1 cellular context compared by ENCODE assay signal in genomic region chr3:31532587-31533168, GRCh38.
A peak's percentile ranks its signal among the peaks of the same experiment; 100 is the strongest.
TF ChIP-seq lines count a peak whose summit lies in the region.

Gene STT3B (plus strand): TSS chr3:31532925. CDS start chr3:31532999, 74 bp downstream.

TF ChIP-seq in HepG2, 621 proteins besides CTCF, POLR2A, EP300 and RAD21 (continued from another document and continues in another):
- TF ChIP-seq EEA1 (CRISPR knock-in tag; IDR thresholded peaks at IDR 0.05; ENCODE audit: borderline replicate concordance) (no peak), ZNF343 (CRISPR knock-in tag; IDR thresholded peaks at IDR 0.05) (0 out of 2 replicates have a peak, but pooled peaks have one; percentile 11), KMT2B (CRISPR knock-in tag; IDR thresholded peaks at IDR 0.05) (0 out of 2 replicates have a peak, but pooled peaks have one; percentile 0), YY1 (IDR thresholded peaks at IDR 0.05; ENCODE audit: insufficient read depth, insufficient replicate concordance, low read depth, low read length) (peak; percentile 87), MEIS2 (CRISPR knock-in tag; IDR thresholded peaks at IDR 0.05) (no peak), ZNF558 (CRISPR knock-in tag; IDR thresholded peaks at IDR 0.05; ENCODE audit: borderline replicate concordance) (peak; percentile 5; the same call in 1 of the 2 replicates), KLF12 (CRISPR knock-in tag; IDR thresholded peaks at IDR 0.05; ENCODE audit: borderline replicate concordance) (no peak), NFKBIZ (CRISPR knock-in tag; IDR thresholded peaks at IDR 0.05) (peak; percentile 23; the same call in 1 of the 2 replicates), PRPF4 (IDR thresholded peaks at IDR 0.05; ENCODE audit: low read depth, low read length, poor library complexity, severe bottlenecking) (no peak), ZNF33B (CRISPR knock-in tag; IDR thresholded peaks at IDR 0.05) (no peak), ZNF557 (CRISPR knock-in tag; IDR thresholded peaks at IDR 0.05) (no peak), ERF (CRISPR knock-in tag; IDR thresholded peaks at IDR 0.05) (peak; percentile 73), CEBPB (IDR thresholded peaks at IDR 0.05; ENCODE audit: borderline replicate concordance, low read depth, low read length) (no peak), ZMYM4 (CRISPR knock-in tag; IDR thresholded peaks at IDR 0.05) (no peak), ZNF720 (CRISPR knock-in tag; IDR thresholded peaks at IDR 0.05) (peak; percentile 30; the same call in 1 of the 2 replicates), SIN3A (IDR thresholded peaks at IDR 0.05; ENCODE audit: borderline replicate concordance, low read depth, low read length) (peak; percentile 34; the same call in 1 of the 2 replicates), FOXP1 (IDR thresholded peaks at IDR 0.05) (no peak), FOXP1 (CRISPR knock-in tag; IDR thresholded peaks at IDR 0.05) (no peak), STAT5B (CRISPR knock-in tag; IDR thresholded peaks at IDR 0.05) (no peak), SKI (IDR thresholded peaks at IDR 0.05; ENCODE audit: partially characterized antibody) (peak; percentile 37), ELF1 (CRISPR knock-in tag; IDR thresholded peaks at IDR 0.05) (0 out of 2 replicates have a peak, but pooled peaks have one; percentile 10), FIP1L1 (IDR thresholded peaks at IDR 0.05; ENCODE audit: borderline replicate concordance, insufficient read depth, low read depth, low read length) (peak; percentile 47; the same call in 1 of the 2 replicates), XBP1 (CRISPR knock-in tag; IDR thresholded peaks at IDR 0.05) (no peak), MTF2 (CRISPR knock-in tag; IDR thresholded peaks at IDR 0.05; ENCODE audit: borderline replicate concordance) (0 out of 2 replicates have a peak, but pooled peaks have one; percentile 19), SNAI1 (CRISPR knock-in tag; IDR thresholded peaks at IDR 0.05; ENCODE audit: borderline replicate concordance) (0 out of 2 replicates have a peak, but pooled peaks have one; percentile 11), IRF2 (CRISPR knock-in tag; IDR thresholded peaks at IDR 0.05) (peak; percentile 72; the same call in 1 of the 2 replicates), SNAPC2 (CRISPR knock-in tag; IDR thresholded peaks at IDR 0.05) (0 out of 2 replicates have a peak, but pooled peaks have one; percentile 2), MXD4 (CRISPR knock-in tag; IDR thresholded peaks at IDR 0.05) (peak; percentile 22; the same call in 1 of the 2 replicates), ZNF274 (CRISPR knock-in tag; IDR thresholded peaks at IDR 0.05) (0 out of 2 replicates have a peak, but pooled peaks have one; percentile 3), ZNF749 (CRISPR knock-in tag; IDR thresholded peaks at IDR 0.05; ENCODE audit: borderline replicate concordance) (peak; percentile 8; the same call in 1 of the 2 replicates), TGIF2 (CRISPR knock-in tag; IDR thresholded peaks at IDR 0.05) (peak; percentile 15; the same call in 1 of the 2 replicates), CCDC6 (CRISPR knock-in tag; IDR thresholded peaks at IDR 0.05) (no peak), ZFY (CRISPR knock-in tag; IDR thresholded peaks at IDR 0.05) (peak; percentile 13), REL (CRISPR knock-in tag; conservative IDR thresholded peaks at IDR 0.05) (peak; percentile 77; the same call in 1 of the 2 replicates), ZNF501 (CRISPR knock-in tag; IDR thresholded peaks at IDR 0.05) (no peak), IKZF1 (IDR thresholded peaks at IDR 0.05) (no peak), ZNF225 (CRISPR knock-in tag; IDR thresholded peaks at IDR 0.05) (0 out of 2 replicates have a peak, but pooled peaks have one; percentile 4), MXI1 (IDR thresholded peaks at IDR 0.05; ENCODE audit: borderline replicate concordance, low read depth, low read length) (peak; percentile 12; the same call in 1 of the 3 replicates), TP53 (CRISPR knock-in tag; conservative IDR thresholded peaks at IDR 0.05) (no peak), ZFYVE20 (CRISPR knock-in tag; IDR thresholded peaks at IDR 0.05; ENCODE audit: borderline replicate concordance, low read depth) (no peak), KLF16 (CRISPR knock-in tag; IDR thresholded peaks at IDR 0.05) (0 out of 4 replicates have a peak, but pooled peaks of 1 of the 2 experiments have one; percentile 6), HNRNPK (IDR thresholded peaks at IDR 0.05; ENCODE audit: low read depth, low read length, poor library complexity, severe bottlenecking) (peak; percentile 16), DPF2 (CRISPR knock-in tag; IDR thresholded peaks at IDR 0.05; ENCODE audit: borderline replicate concordance, low read depth) (no peak), POLR2G (IDR thresholded peaks at IDR 0.05; ENCODE audit: low read depth, low read length) (peak; percentile 86), IRX3 (CRISPR knock-in tag; IDR thresholded peaks at IDR 0.05; ENCODE audit: borderline replicate concordance, low read depth) (no peak), ZNF562 (CRISPR knock-in tag; IDR thresholded peaks at IDR 0.05; ENCODE audit: borderline replicate concordance) (0 out of 2 replicates have a peak, but pooled peaks have one; percentile 41), FOXA1 (IDR thresholded peaks at IDR 0.05) (no peak), FOXA1 (CRISPR knock-in tag; IDR thresholded peaks at IDR 0.05) (no peak), ZNF563 (CRISPR knock-in tag; IDR thresholded peaks at IDR 0.05) (0 out of 2 replicates have a peak, but pooled peaks have one; percentile 13), GATA4 (IDR thresholded peaks at IDR 0.05; ENCODE audit: borderline replicate concordance, low read depth) (peak; percentile 27; the same call in 1 of the 2 replicates), HES4 (CRISPR knock-in tag; IDR thresholded peaks at IDR 0.05; ENCODE audit: borderline replicate concordance) (0 out of 2 replicates have a peak, but pooled peaks have one; percentile 5)
- TF ChIP-seq, protein P1, sequence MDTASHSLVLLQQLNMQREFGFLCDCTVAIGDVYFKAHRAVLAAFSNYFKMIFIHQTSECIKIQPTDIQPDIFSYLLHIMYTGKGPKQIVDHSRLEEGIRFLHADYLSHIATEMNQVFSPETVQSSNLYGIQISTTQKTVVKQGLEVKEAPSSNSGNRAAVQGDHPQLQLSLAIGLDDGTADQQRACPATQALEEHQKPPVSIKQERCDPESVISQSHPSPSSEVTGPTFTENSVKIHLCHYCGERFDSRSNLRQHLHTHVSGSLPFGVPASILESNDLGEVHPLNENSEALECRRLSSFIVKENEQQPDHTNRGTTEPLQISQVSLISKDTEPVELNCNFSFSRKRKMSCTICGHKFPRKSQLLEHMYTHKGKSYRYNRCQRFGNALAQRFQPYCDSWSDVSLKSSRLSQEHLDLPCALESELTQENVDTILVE (CRISPR knock-in tag; IDR thresholded peaks at IDR 0.05): 0 out of 2 replicates have a peak, but pooled peaks have one; percentile 9
- TF ChIP-seq, protein P2, sequence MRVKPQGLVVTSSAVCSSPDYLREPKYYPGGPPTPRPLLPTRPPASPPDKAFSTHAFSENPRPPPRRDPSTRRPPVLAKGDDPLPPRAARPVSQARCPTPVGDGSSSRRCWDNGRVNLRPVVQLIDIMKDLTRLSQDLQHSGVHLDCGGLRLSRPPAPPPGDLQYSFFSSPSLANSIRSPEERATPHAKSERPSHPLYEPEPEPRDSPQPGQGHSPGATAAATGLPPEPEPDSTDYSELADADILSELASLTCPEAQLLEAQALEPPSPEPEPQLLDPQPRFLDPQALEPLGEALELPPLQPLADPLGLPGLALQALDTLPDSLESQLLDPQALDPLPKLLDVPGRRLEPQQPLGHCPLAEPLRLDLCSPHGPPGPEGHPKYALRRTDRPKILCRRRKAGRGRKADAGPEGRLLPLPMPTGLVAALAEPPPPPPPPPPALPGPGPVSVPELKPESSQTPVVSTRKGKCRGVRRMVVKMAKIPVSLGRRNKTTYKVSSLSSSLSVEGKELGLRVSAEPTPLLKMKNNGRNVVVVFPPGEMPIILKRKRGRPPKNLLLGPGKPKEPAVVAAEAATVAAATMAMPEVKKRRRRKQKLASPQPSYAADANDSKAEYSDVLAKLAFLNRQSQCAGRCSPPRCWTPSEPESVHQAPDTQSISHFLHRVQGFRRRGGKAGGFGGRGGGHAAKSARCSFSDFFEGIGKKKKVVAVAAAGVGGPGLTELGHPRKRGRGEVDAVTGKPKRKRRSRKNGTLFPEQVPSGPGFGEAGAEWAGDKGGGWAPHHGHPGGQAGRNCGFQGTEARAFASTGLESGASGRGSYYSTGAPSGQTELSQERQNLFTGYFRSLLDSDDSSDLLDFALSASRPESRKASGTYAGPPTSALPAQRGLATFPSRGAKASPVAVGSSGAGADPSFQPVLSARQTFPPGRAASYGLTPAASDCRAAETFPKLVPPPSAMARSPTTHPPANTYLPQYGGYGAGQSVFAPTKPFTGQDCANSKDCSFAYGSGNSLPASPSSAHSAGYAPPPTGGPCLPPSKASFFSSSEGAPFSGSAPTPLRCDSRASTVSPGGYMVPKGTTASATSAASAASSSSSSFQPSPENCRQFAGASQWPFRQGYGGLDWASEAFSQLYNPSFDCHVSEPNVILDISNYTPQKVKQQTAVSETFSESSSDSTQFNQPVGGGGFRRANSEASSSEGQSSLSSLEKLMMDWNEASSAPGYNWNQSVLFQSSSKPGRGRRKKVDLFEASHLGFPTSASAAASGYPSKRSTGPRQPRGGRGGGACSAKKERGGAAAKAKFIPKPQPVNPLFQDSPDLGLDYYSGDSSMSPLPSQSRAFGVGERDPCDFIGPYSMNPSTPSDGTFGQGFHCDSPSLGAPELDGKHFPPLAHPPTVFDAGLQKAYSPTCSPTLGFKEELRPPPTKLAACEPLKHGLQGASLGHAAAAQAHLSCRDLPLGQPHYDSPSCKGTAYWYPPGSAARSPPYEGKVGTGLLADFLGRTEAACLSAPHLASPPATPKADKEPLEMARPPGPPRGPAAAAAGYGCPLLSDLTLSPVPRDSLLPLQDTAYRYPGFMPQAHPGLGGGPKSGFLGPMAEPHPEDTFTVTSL (CRISPR knock-in tag; IDR thresholded peaks at IDR 0.05; ENCODE audit: borderline replicate concordance): no peak
- TF ChIP-seq, protein P3, sequence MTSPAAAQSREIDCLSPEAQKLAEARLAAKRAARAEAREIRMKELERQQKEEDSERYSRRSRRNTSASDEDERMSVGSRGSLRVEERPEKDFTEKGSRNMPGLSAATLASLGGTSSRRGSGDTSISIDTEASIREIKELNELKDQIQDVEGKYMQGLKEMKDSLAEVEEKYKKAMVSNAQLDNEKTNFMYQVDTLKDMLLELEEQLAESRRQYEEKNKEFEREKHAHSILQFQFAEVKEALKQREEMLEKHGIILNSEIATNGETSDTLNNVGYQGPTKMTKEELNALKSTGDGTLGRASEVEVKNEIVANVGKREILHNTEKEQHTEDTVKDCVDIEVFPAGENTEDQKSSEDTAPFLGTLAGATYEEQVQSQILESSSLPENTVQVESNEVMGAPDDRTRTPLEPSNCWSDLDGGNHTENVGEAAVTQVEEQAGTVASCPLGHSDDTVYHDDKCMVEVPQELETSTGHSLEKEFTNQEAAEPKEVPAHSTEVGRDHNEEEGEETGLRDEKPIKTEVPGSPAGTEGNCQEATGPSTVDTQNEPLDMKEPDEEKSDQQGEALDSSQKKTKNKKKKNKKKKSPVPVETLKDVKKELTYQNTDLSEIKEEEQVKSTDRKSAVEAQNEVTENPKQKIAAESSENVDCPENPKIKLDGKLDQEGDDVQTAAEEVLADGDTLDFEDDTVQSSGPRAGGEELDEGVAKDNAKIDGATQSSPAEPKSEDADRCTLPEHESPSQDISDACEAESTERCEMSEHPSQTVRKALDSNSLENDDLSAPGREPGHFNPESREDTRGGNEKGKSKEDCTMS (CRISPR knock-in tag; conservative IDR thresholded peaks at IDR 0.05): no peak
- TF ChIP-seq, protein P4, sequence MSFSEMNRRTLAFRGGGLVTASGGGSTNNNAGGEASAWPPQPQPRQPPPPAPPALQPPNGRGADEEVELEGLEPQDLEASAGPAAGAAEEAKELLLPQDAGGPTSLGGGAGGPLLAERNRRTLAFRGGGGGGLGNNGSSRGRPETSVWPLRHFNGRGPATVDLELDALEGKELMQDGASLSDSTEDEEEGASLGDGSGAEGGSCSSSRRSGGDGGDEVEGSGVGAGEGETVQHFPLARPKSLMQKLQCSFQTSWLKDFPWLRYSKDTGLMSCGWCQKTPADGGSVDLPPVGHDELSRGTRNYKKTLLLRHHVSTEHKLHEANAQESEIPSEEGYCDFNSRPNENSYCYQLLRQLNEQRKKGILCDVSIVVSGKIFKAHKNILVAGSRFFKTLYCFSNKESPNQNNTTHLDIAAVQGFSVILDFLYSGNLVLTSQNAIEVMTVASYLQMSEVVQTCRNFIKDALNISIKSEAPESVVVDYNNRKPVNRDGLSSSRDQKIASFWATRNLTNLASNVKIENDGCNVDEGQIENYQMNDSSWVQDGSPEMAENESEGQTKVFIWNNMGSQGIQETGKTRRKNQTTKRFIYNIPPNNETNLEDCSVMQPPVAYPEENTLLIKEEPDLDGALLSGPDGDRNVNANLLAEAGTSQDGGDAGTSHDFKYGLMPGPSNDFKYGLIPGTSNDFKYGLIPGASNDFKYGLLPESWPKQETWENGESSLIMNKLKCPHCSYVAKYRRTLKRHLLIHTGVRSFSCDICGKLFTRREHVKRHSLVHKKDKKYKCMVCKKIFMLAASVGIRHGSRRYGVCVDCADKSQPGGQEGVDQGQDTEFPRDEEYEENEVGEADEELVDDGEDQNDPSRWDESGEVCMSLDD (CRISPR knock-in tag; IDR thresholded peaks at IDR 0.05; ENCODE audit: borderline replicate concordance): 0 out of 2 replicates have a peak, but pooled peaks have one; percentile 48
- TF ChIP-seq, protein P5, sequence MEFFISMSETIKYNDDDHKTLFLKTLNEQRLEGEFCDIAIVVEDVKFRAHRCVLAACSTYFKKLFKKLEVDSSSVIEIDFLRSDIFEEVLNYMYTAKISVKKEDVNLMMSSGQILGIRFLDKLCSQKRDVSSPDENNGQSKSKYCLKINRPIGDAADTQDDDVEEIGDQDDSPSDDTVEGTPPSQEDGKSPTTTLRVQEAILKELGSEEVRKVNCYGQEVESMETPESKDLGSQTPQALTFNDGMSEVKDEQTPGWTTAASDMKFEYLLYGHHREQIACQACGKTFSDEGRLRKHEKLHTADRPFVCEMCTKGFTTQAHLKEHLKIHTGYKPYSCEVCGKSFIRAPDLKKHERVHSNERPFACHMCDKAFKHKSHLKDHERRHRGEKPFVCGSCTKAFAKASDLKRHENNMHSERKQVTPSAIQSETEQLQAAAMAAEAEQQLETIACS (CRISPR knock-in tag; IDR thresholded peaks at IDR 0.05): peak; percentile 82
- TF ChIP-seq, protein P6, sequence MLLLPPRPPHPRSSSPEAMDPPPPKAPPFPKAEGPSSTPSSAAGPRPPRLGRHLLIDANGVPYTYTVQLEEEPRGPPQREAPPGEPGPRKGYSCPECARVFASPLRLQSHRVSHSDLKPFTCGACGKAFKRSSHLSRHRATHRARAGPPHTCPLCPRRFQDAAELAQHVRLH (CRISPR knock-in tag; IDR thresholded peaks at IDR 0.05; ENCODE audit: borderline replicate concordance, low read depth): peak; percentile 16
